ENCODE assay signal across 22 cellular contexts in the genomic region with DNA sequence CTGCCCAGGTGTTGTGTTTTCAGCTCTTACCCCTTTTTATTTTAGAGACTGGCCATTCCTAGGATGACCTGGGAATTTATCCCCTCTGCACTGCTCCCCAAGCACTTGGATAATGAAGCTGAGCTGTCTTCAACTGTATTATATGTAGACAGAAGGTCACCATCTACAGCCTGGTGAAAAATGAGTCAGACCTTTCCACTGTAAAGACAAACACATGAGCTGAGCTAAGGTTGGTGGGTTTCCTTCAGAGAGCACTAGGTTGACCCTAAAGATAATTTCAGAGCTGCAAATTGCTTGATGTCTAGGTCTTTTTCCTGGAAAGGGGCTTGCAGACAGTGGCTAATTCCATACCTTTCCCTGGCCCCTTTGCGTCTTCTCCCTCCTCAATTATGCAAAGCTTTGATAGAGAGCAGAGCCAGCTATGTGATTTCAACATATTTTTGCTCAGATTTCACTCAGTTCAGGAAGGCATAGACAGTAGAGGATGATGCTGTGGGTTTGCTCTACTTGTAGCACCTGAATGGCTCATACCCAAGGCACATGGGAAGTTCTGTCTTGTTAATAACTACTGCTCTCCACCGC.
"Had no signal": no experiment of that assay in that cellular context is flagged by ENCODE, and none has a peak within 500 bp of the region (broad histone marks: within the 10 kb centered on the region; RNA-seq: fewer than 3 reads in every experiment).

No MANE protein-coding gene starts in this region.

- H3K27me3 ChIP-seq: ovary, tibial artery had no signal

- H3K9me3 Mint-ChIP-seq: activated naive CD4-positive, alpha-beta T cell treated with anti-CD3 and anti-CD28 coated beads, Interleukin-2, amount 50 U/mL, for 24 hours; endodermal cell; naive B cell; stimulated activated naive CD8-positive, alpha-beta T cell treated with anti-CD3 and anti-CD28 coated beads, Interleukin-15, Interleukin-2, amounts not matched to agents 100 ng/mL and 50 ng/mL, for 24 hours had no signal

- H3K4me3 ChIP-seq: left ventricle myocardium inferior, lung, ovary, skin epidermis, tibial artery had no signal

- DNase-seq: activated CD4-positive, alpha-beta T cell treated with anti-CD3 and anti-CD28 coated beads for 36 hours; activated CD4-positive, CD25-positive, alpha-beta regulatory T cell; activated CD8-positive, alpha-beta memory T cell treated with anti-CD3 and anti-CD28 coated beads for 24 hours; amniotic stem cell; caudate nucleus; endodermal cell; foreskin melanocyte; islet precursor cell; left ventricle myocardium inferior; naive B cell; ovary; stimulated activated CD4-positive, alpha-beta T cell treated with anti-CD3 and anti-CD28 coated beads, Interleukin-12 subunit alpha, Interleukin-12 subunit beta, amount 100 ng/mL, for 4 hours; stimulated activated CD4-positive, alpha-beta T cell treated with anti-CD3 and anti-CD28 coated beads, Interleukin-4, amount 100 ng/mL, for 1 hour; substantia nigra; tibial artery had no signal

- H3K36me3 ChIP-seq: ovary had no signal

- H3K36me3 Mint-ChIP-seq: activated naive CD4-positive, alpha-beta T cell treated with anti-CD3 and anti-CD28 coated beads, Interleukin-2, amount 50 U/mL, for 24 hours; naive B cell had no signal

- H3K27ac Mint-ChIP-seq: activated CD4-positive, alpha-beta T cell treated with anti-CD3 and anti-CD28 coated beads for 36 hours; activated naive CD4-positive, alpha-beta T cell treated with anti-CD3 and anti-CD28 coated beads, Interleukin-2, amount 50 U/mL, for 24 hours; endodermal cell; naive B cell; progenitor cell of endocrine pancreas; stimulated activated naive CD8-positive, alpha-beta T cell treated with anti-CD3 and anti-CD28 coated beads, Interleukin-15, Interleukin-2, amounts not matched to agents 100 ng/mL and 50 ng/mL, for 24 hours had no signal

- H3K9me3 ChIP-seq: left ventricle myocardium inferior, ovary, tibial artery had no signal

- H3K27me3 Mint-ChIP-seq: activated CD4-positive, alpha-beta T cell treated with anti-CD3 and anti-CD28 coated beads for 36 hours; activated naive CD4-positive, alpha-beta T cell treated with anti-CD3 and anti-CD28 coated beads, Interleukin-2, amount 50 U/mL, for 24 hours; naive B cell; progenitor cell of endocrine pancreas; stimulated activated naive CD8-positive, alpha-beta T cell treated with anti-CD3 and anti-CD28 coated beads, Interleukin-15, Interleukin-2, amounts not matched to agents 100 ng/mL and 50 ng/mL, for 24 hours had no signal

- H3K4me3 Mint-ChIP-seq: activated CD4-positive, alpha-beta T cell treated with anti-CD3 and anti-CD28 coated beads for 36 hours; activated naive CD4-positive, alpha-beta T cell treated with anti-CD3 and anti-CD28 coated beads, Interleukin-2, amount 50 U/mL, for 24 hours; endodermal cell; stimulated activated naive CD8-positive, alpha-beta T cell treated with anti-CD3 and anti-CD28 coated beads, Interleukin-15, Interleukin-2, amounts not matched to agents 100 ng/mL and 50 ng/mL, for 24 hours had no signal

- ATAC-seq: activated CD4-positive, alpha-beta T cell treated with anti-CD3 and anti-CD28 coated beads for 36 hours; esophagus mucosa; sciatic nerve had no signal

- H3K27ac ChIP-seq: left ventricle myocardium inferior, ovary, skin epidermis, tibial artery had no signal
